In the genomic region with DNA sequence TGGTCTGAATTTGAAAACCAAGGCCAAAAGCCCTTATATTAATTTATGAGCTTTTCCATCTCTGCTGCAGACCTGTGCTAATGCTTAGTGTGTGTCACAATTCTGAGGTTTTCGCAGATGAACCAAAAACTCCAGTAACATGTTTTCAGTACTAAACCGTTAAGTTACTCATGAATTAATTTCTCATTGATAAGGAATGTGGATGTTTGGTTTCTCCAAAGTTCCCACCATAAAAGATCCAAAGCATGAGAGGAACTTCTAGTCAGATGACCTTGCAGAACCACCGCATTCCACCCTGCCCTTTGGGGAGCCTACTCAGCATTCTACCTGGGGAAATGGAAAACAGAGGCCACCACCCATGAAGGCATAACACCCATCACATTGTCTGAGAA, we compare ENCODE assay signal across 20 cellular contexts. TPM values are rescaled to one million over a fixed set of nuclear protein-coding genes. Genes with fewer than 3 reads are reported as not detected.
DNase-seq lines count a peak whose midpoint lies in the region; ATAC-seq and TF ChIP-seq lines count a peak whose summit lies in the region.
"Had no signal": no experiment of that assay in that cellular context is flagged by ENCODE, and none has a peak within 500 bp of the region (broad histone marks: within the 10 kb centered on the region; RNA-seq: fewer than 3 reads in every experiment).

No MANE protein-coding gene starts in this region.

- no peak overlapping the region for H3K4me3 ChIP-seq in fibroblast of mammary gland (ENCODE audit: control insufficient read depth, low read depth, low read length)
- no peak overlapping the region for H3K4me3 ChIP-seq in uterus
- H3K4me3 ChIP-seq: neural progenitor cell, prostate gland, suprapubic skin had no signal

- no peak for TF ChIP-seq POLR2A in uterus (IDR thresholded peaks at IDR 0.05)

- ATAC-seq in GM21619 (IDR thresholded peaks at IDR 0.05; ENCODE audit: unreplicated experiment), result no peak
- ATAC-seq: SK-N-SH treated with all-trans-retinoic acid at 6 μM for 48 hours had no signal

- TF ChIP-seq CTCF in fibroblast of mammary gland (conservative IDR thresholded peaks at IDR 0.05; ENCODE audit: control insufficient read depth, insufficient read depth, low read depth, low read length), result no peak
- no peak for TF ChIP-seq CTCF in uterus (IDR thresholded peaks at IDR 0.05)

- H3K27me3 ChIP-seq in uterus, result no peaks in the 10 kb centered on the region
- H3K27me3 ChIP-seq: neural progenitor cell, suprapubic skin had no signal

- no peaks in the 10 kb centered on the region for H3K4me1 ChIP-seq in uterus
- H3K4me1 ChIP-seq: neural progenitor cell, prostate gland, suprapubic skin had no signal

- H3K9me3 ChIP-seq in uterus, result no peaks in the 10 kb centered on the region
- H3K9me3 ChIP-seq: prostate gland, suprapubic skin had no signal

- intact Hi-C loops in posterior vena cava (cut with DNase I) (no loop called here), uterus (cut with DNase I; ENCODE audit: low total_unique reads) (no loop called here)

- no peaks in the 10 kb centered on the region for H3K36me3 ChIP-seq in uterus
- H3K36me3 ChIP-seq: neural progenitor cell, prostate gland, suprapubic skin had no signal

- H3K27ac ChIP-seq in uterus, result no peak overlapping the region
- H3K27ac ChIP-seq: neural progenitor cell, prostate gland, suprapubic skin had no signal

- peak; percentile 91 for DNase-seq in EL
- peak; percentile 23 for DNase-seq in T1000 (lab: John Stamatoyannopoulos, UW)
- peak; percentile 70 for DNase-seq in fibroblast of mammary gland (ENCODE audit: low read depth)
- DNase-seq in renal cortical epithelial cell (ENCODE audit: low read depth), result peak; percentile 99
- DNase-seq in posterior vena cava (ENCODE audit: low spot score), result no peak
- no peak for DNase-seq in uterus
- DNase-seq: activated B cell treated with CpG ODN at 0.5 μM for 24 hours; activated CD4-positive, alpha-beta T cell treated with anti-CD3 and anti-CD28 coated beads, Interleukin-2, amount 50 U/mL, for 48 hours; activated effector memory CD4-positive, alpha-beta T cell treated with Interleukin-2 at 50 U/mL for 16 hours; COR-L47; DND-41; immature natural killer cell; KG1; NCI-H1694 treated with DMSO at 0.1 percent for 48 hours; NCI-H774 had no signal

RNA-seq across cellular contexts. Expression of gene LEPR, which starts 7.5 kb away (rescaled TPM):
- total RNA-seq in renal cortical epithelial cell (51.1 and 128 TPM in 2 replicates), posterior vena cava (10 to 100 TPM; 27.1 to 27.7 TPM), uterus (10 to 100 TPM; 55.0 to 87.0 (median 57.9) TPM)

RNA-seq across cellular contexts. Expression of gene LEPROT, which starts 7.5 kb away (rescaled TPM):
- total RNA-seq in renal cortical epithelial cell (111 and 217 TPM in 2 replicates), posterior vena cava (100 to 1,000 TPM in 1 of 2 donors, 10 to 100 TPM in 1; 81.3 to 105 TPM), uterus (10 to 100 TPM; 18.4 to 91.9 (median 68.6) TPM)

Comparison
In these comparisons a context has a peak if more than half of its experiments do, and no peak if none do; other contexts are left out.
1. DNase-seq: peak in EL (single experiment), T1000 (single experiment), fibroblast of mammary gland (single experiment) and renal cortical epithelial cell (single experiment); none in posterior vena cava (single experiment) and uterus (0 of 2).